ENCODE assay signal across 2 cellular contexts in genomic region chr19:19436137-19436691, GRCh38.
TF ChIP-seq lines count a peak whose summit lies in the region.

No MANE protein-coding gene starts in this region.

TF ChIP-seq in SK-N-SH, 30 proteins besides CTCF, POLR2A, EP300 and RAD21:
- TF ChIP-seq REST (IDR thresholded peaks at IDR 0.05; ENCODE audit: low read depth, low read length), result no peak
- TF ChIP-seq CHD2 (IDR thresholded peaks at IDR 0.05; ENCODE audit: low read length, partially characterized antibody), result no peak
- TF ChIP-seq ELF1 (IDR thresholded peaks at IDR 0.05), result no peak
- TF ChIP-seq, protein P1, sequence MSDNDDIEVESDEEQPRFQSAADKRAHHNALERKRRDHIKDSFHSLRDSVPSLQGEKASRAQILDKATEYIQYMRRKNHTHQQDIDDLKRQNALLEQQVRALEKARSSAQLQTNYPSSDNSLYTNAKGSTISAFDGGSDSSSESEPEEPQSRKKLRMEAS (IDR thresholded peaks at IDR 0.05; ENCODE audit: low read depth), result no peak
- TF ChIP-seq, protein P2, sequence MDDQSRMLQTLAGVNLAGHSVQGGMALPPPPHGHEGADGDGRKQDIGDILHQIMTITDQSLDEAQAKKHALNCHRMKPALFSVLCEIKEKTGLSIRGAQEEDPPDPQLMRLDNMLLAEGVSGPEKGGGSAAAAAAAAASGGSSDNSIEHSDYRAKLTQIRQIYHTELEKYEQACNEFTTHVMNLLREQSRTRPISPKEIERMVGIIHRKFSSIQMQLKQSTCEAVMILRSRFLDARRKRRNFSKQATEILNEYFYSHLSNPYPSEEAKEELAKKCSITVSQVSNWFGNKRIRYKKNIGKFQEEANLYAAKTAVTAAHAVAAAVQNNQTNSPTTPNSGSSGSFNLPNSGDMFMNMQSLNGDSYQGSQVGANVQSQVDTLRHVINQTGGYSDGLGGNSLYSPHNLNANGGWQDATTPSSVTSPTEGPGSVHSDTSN (IDR thresholded peaks at IDR 0.05), result no peak
- no peak for TF ChIP-seq TCF12 (IDR thresholded peaks at IDR 0.05)
- TF ChIP-seq SIN3A (IDR thresholded peaks at IDR 0.05; ENCODE audit: borderline replicate concordance, low read depth, low read length), result no peak
- TF ChIP-seq TAF1 (IDR thresholded peaks at IDR 0.05; ENCODE audit: borderline replicate concordance, low read depth, low read length), result no peak
- TF ChIP-seq GABPA (IDR thresholded peaks at IDR 0.05; ENCODE audit: low read depth), result no peak
- TF ChIP-seq SMC3 (IDR thresholded peaks at IDR 0.05; ENCODE audit: low read depth, low read length), result no peak
- no peak for TF ChIP-seq TEAD4 (IDR thresholded peaks at IDR 0.05; ENCODE audit: borderline replicate concordance, insufficient read depth)
- TF ChIP-seq, protein P3, sequence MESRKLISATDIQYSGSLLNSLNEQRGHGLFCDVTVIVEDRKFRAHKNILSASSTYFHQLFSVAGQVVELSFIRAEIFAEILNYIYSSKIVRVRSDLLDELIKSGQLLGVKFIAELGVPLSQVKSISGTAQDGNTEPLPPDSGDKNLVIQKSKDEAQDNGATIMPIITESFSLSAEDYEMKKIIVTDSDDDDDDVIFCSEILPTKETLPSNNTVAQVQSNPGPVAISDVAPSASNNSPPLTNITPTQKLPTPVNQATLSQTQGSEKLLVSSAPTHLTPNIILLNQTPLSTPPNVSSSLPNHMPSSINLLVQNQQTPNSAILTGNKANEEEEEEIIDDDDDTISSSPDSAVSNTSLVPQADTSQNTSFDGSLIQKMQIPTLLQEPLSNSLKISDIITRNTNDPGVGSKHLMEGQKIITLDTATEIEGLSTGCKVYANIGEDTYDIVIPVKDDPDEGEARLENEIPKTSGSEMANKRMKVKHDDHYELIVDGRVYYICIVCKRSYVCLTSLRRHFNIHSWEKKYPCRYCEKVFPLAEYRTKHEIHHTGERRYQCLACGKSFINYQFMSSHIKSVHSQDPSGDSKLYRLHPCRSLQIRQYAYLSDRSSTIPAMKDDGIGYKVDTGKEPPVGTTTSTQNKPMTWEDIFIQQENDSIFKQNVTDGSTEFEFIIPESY (IDR thresholded peaks at IDR 0.05; ENCODE audit: borderline replicate concordance, low read depth), result no peak
- TF ChIP-seq, protein P4, sequence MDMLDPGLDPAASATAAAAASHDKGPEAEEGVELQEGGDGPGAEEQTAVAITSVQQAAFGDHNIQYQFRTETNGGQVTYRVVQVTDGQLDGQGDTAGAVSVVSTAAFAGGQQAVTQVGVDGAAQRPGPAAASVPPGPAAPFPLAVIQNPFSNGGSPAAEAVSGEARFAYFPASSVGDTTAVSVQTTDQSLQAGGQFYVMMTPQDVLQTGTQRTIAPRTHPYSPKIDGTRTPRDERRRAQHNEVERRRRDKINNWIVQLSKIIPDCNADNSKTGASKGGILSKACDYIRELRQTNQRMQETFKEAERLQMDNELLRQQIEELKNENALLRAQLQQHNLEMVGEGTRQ (IDR thresholded peaks at IDR 0.05; ENCODE audit: borderline replicate concordance, low read depth, low read length), result no peak
- no peak for TF ChIP-seq GATA2 (CRISPR knock-in tag; IDR thresholded peaks at IDR 0.05)
- TF ChIP-seq, protein P5, sequence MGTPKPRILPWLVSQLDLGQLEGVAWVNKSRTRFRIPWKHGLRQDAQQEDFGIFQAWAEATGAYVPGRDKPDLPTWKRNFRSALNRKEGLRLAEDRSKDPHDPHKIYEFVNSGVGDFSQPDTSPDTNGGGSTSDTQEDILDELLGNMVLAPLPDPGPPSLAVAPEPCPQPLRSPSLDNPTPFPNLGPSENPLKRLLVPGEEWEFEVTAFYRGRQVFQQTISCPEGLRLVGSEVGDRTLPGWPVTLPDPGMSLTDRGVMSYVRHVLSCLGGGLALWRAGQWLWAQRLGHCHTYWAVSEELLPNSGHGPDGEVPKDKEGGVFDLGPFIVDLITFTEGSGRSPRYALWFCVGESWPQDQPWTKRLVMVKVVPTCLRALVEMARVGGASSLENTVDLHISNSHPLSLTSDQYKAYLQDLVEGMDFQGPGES (IDR thresholded peaks at IDR 0.05; ENCODE audit: low read depth, low read length), result no peak
- TF ChIP-seq, protein P6, sequence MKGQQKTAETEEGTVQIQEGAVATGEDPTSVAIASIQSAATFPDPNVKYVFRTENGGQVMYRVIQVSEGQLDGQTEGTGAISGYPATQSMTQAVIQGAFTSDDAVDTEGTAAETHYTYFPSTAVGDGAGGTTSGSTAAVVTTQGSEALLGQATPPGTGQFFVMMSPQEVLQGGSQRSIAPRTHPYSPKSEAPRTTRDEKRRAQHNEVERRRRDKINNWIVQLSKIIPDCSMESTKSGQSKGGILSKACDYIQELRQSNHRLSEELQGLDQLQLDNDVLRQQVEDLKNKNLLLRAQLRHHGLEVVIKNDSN (IDR thresholded peaks at IDR 0.05; ENCODE audit: borderline replicate concordance, low read depth), result no peak
- no peak for TF ChIP-seq RXRA (IDR thresholded peaks at IDR 0.05; ENCODE audit: borderline replicate concordance, low read depth)
- TF ChIP-seq MEF2A (IDR thresholded peaks at IDR 0.05; ENCODE audit: borderline replicate concordance, low read depth), result no peak
- TF ChIP-seq NRF1 (IDR thresholded peaks at IDR 0.05; ENCODE audit: low read depth, low read length), result no peak
- no peak for TF ChIP-seq YY1 (IDR thresholded peaks at IDR 0.05; ENCODE audit: low read depth)

TF ChIP-seq in SK-N-SH treated with all-trans-retinoic acid at 6 μM for 48 hours, 23 proteins besides CTCF, POLR2A, EP300 and RAD21:
- TF ChIP-seq, protein P7, sequence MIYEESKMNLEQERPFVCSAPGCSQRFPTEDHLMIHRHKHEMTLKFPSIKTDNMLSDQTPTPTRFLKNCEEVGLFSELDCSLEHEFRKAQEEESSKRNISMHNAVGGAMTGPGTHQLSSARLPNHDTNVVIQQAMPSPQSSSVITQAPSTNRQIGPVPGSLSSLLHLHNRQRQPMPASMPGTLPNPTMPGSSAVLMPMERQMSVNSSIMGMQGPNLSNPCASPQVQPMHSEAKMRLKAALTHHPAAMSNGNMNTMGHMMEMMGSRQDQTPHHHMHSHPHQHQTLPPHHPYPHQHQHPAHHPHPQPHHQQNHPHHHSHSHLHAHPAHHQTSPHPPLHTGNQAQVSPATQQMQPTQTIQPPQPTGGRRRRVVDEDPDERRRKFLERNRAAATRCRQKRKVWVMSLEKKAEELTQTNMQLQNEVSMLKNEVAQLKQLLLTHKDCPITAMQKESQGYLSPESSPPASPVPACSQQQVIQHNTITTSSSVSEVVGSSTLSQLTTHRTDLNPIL (CRISPR knock-in tag; IDR thresholded peaks at IDR 0.05; ENCODE audit: low read depth), result no peak
- TF ChIP-seq RARB (CRISPR knock-in tag; IDR thresholded peaks at IDR 0.05), result no peak
- TF ChIP-seq ZFP3 (CRISPR knock-in tag; IDR thresholded peaks at IDR 0.05), result no peak
- no peak for TF ChIP-seq TSHZ2 (CRISPR knock-in tag; IDR thresholded peaks at IDR 0.05)
- TF ChIP-seq ZNF70 (CRISPR knock-in tag; IDR thresholded peaks at IDR 0.05), result no peak
- TF ChIP-seq TOX (CRISPR knock-in tag; IDR thresholded peaks at IDR 0.05; ENCODE audit: borderline replicate concordance), result no peak
- TF ChIP-seq ISL1 (CRISPR knock-in tag; IDR thresholded peaks at IDR 0.05), result no peak
